ENCODE assay signal across 9 cellular contexts in the genomic region with DNA sequence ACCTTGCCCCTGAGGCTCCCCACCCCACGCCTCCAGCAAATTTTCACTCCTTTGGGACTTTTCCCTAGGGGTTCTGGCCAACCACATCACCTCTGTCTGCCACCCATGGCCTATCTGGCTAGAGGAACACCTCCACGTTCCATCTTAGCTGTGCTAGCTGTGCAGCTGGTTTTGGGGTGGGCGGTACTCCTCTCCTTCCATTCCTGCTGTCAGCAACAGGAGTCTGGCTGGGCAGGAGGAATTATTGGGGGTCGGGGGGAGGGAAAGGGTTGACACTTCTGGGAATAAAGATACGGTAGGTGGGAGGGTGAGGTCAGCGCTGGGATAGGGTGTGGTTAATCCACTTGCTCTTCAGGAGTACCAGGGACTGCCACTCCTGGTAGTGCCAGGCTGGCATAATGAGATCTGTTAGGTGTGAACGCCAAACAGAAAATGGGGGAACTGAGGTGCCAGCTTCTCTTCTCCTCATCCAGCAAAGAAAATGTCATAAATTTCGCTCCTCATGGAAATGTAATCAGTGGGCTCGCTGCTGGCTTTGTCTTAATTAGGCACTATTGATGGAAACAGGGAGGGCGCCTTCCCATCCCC. TPM values are rescaled to one million over a fixed set of nuclear protein-coding genes. Genes with fewer than 3 reads are reported as not detected.
DNase-seq lines count a peak whose midpoint lies in the region; TF ChIP-seq lines count a peak whose summit lies in the region.
"Had no signal": no experiment of that assay in that cellular context is flagged by ENCODE, and none has a peak within 500 bp of the region (broad histone marks: within the 10 kb centered on the region; RNA-seq: fewer than 3 reads in every experiment).

No MANE protein-coding gene starts in this region.

- intact Hi-C loops in CD4-positive, alpha-beta memory T cell (cut with micrococcal nuclease), result no loop called here
- intact Hi-C loops in esophagus muscularis mucosa (cut with DNase I), result no loop called here
- intact Hi-C loops in posterior vena cava (cut with DNase I), result no loop called here

- TF ChIP-seq CTCF in OCI-LY3 (IDR thresholded peaks at IDR 0.05; ENCODE audit: low read depth, low read length), result no peak
- TF ChIP-seq CTCF in esophagus muscularis mucosa (IDR thresholded peaks at IDR 0.05), result no peak
- TF ChIP-seq CTCF in osteocyte (IDR thresholded peaks at IDR 0.05), result no peak

- no peaks in the 10 kb centered on the region for H3K9me3 ChIP-seq in CD4-positive, alpha-beta memory T cell (ENCODE audit: control insufficient read depth in 1 of 2, low read length in 2 of 2)
- H3K9me3 ChIP-seq in OCI-LY3 (ENCODE audit: insufficient read depth, low read length), result no peaks in the 10 kb centered on the region
- H3K9me3 ChIP-seq in esophagus muscularis mucosa, result no peaks in the 10 kb centered on the region

- no peak overlapping the region for H3K27ac Mint-ChIP-seq in CD4-positive, alpha-beta memory T cell
- peak overlapping the region; percentile 75 for H3K27ac Mint-ChIP-seq in osteocyte (ENCODE audit: unreplicated experiment)
- H3K27ac Mint-ChIP-seq: IgD-negative memory B cell had no signal

- H3K4me3 Mint-ChIP-seq in CD4-positive, alpha-beta memory T cell, result peak overlapping the region in 5 of 8 donors; percentile 45 to 71 (median 68)
- peak overlapping the region; percentile 92 for H3K4me3 Mint-ChIP-seq in osteocyte (ENCODE audit: unreplicated experiment)

- no peak overlapping the region for H3K27ac ChIP-seq in CD4-positive, alpha-beta memory T cell (ENCODE audit: low read depth, low read length)
- no peak overlapping the region for H3K27ac ChIP-seq in OCI-LY3 (ENCODE audit: low read length)
- H3K27ac ChIP-seq in esophagus muscularis mucosa (replicated peaks in 1 of 4), result peak overlapping the region; percentile 58 to 75 (median 64)

- DNase-seq in CD4-positive, alpha-beta memory T cell, result no peak
- DNase-seq in esophagus muscularis mucosa (ENCODE audit: extremely low spot score) (no peak), osteocyte (ENCODE audit: extremely low spot score, unreplicated experiment) (no peak), SIG-M5 treated with dmso at 0.1 percent for 504 hours (lab: John Stamatoyannopoulos, UW; ENCODE audit: unreplicated experiment) (no peak), NCI-H1930 (lab: John Stamatoyannopoulos, UW) (no peak), posterior vena cava (ENCODE audit: low spot score) (no peak)
- no peak for DNase-seq in activated CD8-positive, alpha-beta memory T cell treated with anti-CD3 and anti-CD28 coated beads, Interleukin-2, amount 50 U/mL, for 48 hours

- peaks cover 6 to 26% (median 20%) of the 10 kb centered on the region in 4 donors for H3K4me1 Mint-ChIP-seq in CD4-positive, alpha-beta memory T cell
- peaks cover 21% of the 10 kb centered on the region for H3K4me1 Mint-ChIP-seq in osteocyte (ENCODE audit: unreplicated experiment)

- 22% methylated on average over 10 of the region's 10 CpGs for WGBS in esophagus muscularis mucosa

- no peak for TF ChIP-seq EP300 in esophagus muscularis mucosa (IDR thresholded peaks at IDR 0.05)

- CTCF ChIA-PET in CD4-positive, alpha-beta memory T cell (lab: Charles Lee; ENCODE audit: partially characterized antibody), result interaction anchor here (0.7 to 1.2 kb wide), 3 partner anchors 83 to 455 kb away, joined by 3 to 4 read pairs (median 3); no protein-coding TSS in a partner anchor

- peak overlapping the region; percentile 57 for H3K9ac ChIP-seq in OCI-LY3 (ENCODE audit: low read length)

- H3K9me3 Mint-ChIP-seq in CD4-positive, alpha-beta memory T cell, result no peaks in the 10 kb centered on the region
- H3K9me3 Mint-ChIP-seq in osteocyte (ENCODE audit: unreplicated experiment), result no peaks in the 10 kb centered on the region

- H3K4me2 ChIP-seq in OCI-LY3 (ENCODE audit: low read length), result peak overlapping the region; percentile 95

- H3K4me3 ChIP-seq in CD4-positive, alpha-beta memory T cell (ENCODE audit: low read length in 2 of 2), result no peak overlapping the region
- peak overlapping the region; percentile 83 for H3K4me3 ChIP-seq in OCI-LY3 (ENCODE audit: low read length)
- H3K4me3 ChIP-seq in esophagus muscularis mucosa, result peak overlapping the region; percentile 56 to 79 (median 66)

- peaks cover 0 to 5% of the 10 kb centered on the region in 2 donors for H3K36me3 Mint-ChIP-seq in CD4-positive, alpha-beta memory T cell
- H3K36me3 Mint-ChIP-seq in osteocyte (ENCODE audit: unreplicated experiment), result no peaks in the 10 kb centered on the region

- H3K79me2 ChIP-seq in OCI-LY3 (ENCODE audit: low read length), result no peaks in the 10 kb centered on the region

- H3K36me3 ChIP-seq in CD4-positive, alpha-beta memory T cell (ENCODE audit: insufficient read depth, low read length), result no peaks in the 10 kb centered on the region
- H3K36me3 ChIP-seq in OCI-LY3 (replicated peaks; ENCODE audit: low read depth, low read length) (no peaks in the 10 kb centered on the region), esophagus muscularis mucosa (no peaks in the 10 kb centered on the region)

- H3K4me1 ChIP-seq in CD4-positive, alpha-beta memory T cell (ENCODE audit: insufficient read depth, low read length), result peaks cover 21% of the 10 kb centered on the region
- H3K4me1 ChIP-seq in OCI-LY3 (ENCODE audit: low read length), result peaks cover 9% of the 10 kb centered on the region
- H3K4me1 ChIP-seq in esophagus muscularis mucosa, result peaks cover 18 to 25% (median 21%) of the 10 kb centered on the region in 4 donors

- peaks cover 57 to 72% of the 10 kb centered on the region in 2 donors for H3K27me3 Mint-ChIP-seq in CD4-positive, alpha-beta memory T cell
- H3K27me3 Mint-ChIP-seq in osteocyte (ENCODE audit: unreplicated experiment), result peaks cover 46% of the 10 kb centered on the region

- POLR2A ChIA-PET in CD4-positive, alpha-beta memory T cell (lab: Charles Lee; ENCODE audit: partially characterized antibody), result no interaction called here

- H3K27me3 ChIP-seq in CD4-positive, alpha-beta memory T cell (ENCODE audit: insufficient read depth, low read length), result peaks cover 28% of the 10 kb centered on the region
- peaks cover 44% of the 10 kb centered on the region for H3K27me3 ChIP-seq in OCI-LY3 (ENCODE audit: low read depth, low read length)
- H3K27me3 ChIP-seq in esophagus muscularis mucosa, result peaks cover 0 to 52% (median 24%) of the 10 kb centered on the region in 4 donors

- no peak for TF ChIP-seq POLR2A in esophagus muscularis mucosa (IDR thresholded peaks at IDR 0.05; ENCODE audit: low read depth)

- H4K20me1 ChIP-seq in OCI-LY3 (ENCODE audit: insufficient read depth, low read length), result no peaks in the 10 kb centered on the region

- peak overlapping the region; percentile 63; the same call in 1 of the 2 replicates for H2AFZ ChIP-seq in OCI-LY3 (ENCODE audit: low read depth, low read length)

RNA-seq across cellular contexts. Expression of gene DNAH2, which starts 1.2 kb away (rescaled TPM):
- not detected for total RNA-seq in CD4-positive, alpha-beta memory T cell
- polyA plus RNA-seq in CD4-positive, alpha-beta memory T cell, result not detected
- total RNA-seq in esophagus muscularis mucosa, result under 1 TPM; under 0.01 to 0.17 (median 0.06) TPM
- total RNA-seq in osteocyte, result 0.03 and 0.05 TPM in 2 replicates
- 1 to 10 TPM in 1 of 2 donors, under 1 TPM in 1; 0.19 to 1.3 TPM for total RNA-seq in posterior vena cava
- polyA plus RNA-seq: IgD-negative memory B cell had no signal

RNA-seq across cellular contexts. Expression of gene EFNB3, which starts 11.4 kb away (rescaled TPM):
- under 1 TPM; 0.09 to 0.11 TPM for total RNA-seq in CD4-positive, alpha-beta memory T cell
- not detected for polyA plus RNA-seq in CD4-positive, alpha-beta memory T cell
- total RNA-seq in esophagus muscularis mucosa (under 1 TPM; 0.17 to 0.42 (median 0.33) TPM), osteocyte (12.3 and 12.7 TPM in 2 replicates), posterior vena cava (under 1 TPM; 0.19 to 0.42 TPM)
- polyA plus RNA-seq: IgD-negative memory B cell had no signal

RNA-seq across cellular contexts. Expression of gene WRAP53, which starts 28.1 kb away (rescaled TPM):
- total RNA-seq in CD4-positive, alpha-beta memory T cell, result 10 to 100 TPM; 11.9 to 12.5 TPM
- polyA plus RNA-seq in CD4-positive, alpha-beta memory T cell, result 10 to 100 TPM in 1 of 2 donors, 1 to 10 TPM in 1; 9.8 to 13.1 TPM
- total RNA-seq in esophagus muscularis mucosa (1 to 10 TPM; 3.3 to 6.4 (median 3.8) TPM), osteocyte (11.8 and 13.4 TPM in 2 replicates), posterior vena cava (1 to 10 TPM; 4.8 to 5.0 TPM)

RNA-seq across cellular contexts. Expression of gene TP53, which starts 29.1 kb away (rescaled TPM):
- total RNA-seq in CD4-positive, alpha-beta memory T cell, result 10 to 100 TPM; 89.1 to 97.4 TPM
- 10 to 100 TPM; 15.9 to 35.3 TPM for polyA plus RNA-seq in CD4-positive, alpha-beta memory T cell
- 10 to 100 TPM; 14.9 to 18.3 (median 16.1) TPM for total RNA-seq in esophagus muscularis mucosa
- 98.7 and 99.5 TPM in 2 replicates for total RNA-seq in osteocyte
- 10 to 100 TPM; 30.6 to 37.3 TPM for total RNA-seq in posterior vena cava

Comparison
In these comparisons a context has a peak if more than half of its experiments do, and no peak if none do; other contexts are left out.
1. H3K27ac ChIP-seq: peak in esophagus muscularis mucosa (4 of 4); none in CD4-positive, alpha-beta memory T cell (single experiment) and OCI-LY3 (single experiment).
2. H3K4me3 ChIP-seq: peak in OCI-LY3 (single experiment) and esophagus muscularis mucosa (4 of 4); none in CD4-positive, alpha-beta memory T cell (0 of 2).